Comparison of ENCODE assay signal across 1 cellular context in the genomic region with DNA sequence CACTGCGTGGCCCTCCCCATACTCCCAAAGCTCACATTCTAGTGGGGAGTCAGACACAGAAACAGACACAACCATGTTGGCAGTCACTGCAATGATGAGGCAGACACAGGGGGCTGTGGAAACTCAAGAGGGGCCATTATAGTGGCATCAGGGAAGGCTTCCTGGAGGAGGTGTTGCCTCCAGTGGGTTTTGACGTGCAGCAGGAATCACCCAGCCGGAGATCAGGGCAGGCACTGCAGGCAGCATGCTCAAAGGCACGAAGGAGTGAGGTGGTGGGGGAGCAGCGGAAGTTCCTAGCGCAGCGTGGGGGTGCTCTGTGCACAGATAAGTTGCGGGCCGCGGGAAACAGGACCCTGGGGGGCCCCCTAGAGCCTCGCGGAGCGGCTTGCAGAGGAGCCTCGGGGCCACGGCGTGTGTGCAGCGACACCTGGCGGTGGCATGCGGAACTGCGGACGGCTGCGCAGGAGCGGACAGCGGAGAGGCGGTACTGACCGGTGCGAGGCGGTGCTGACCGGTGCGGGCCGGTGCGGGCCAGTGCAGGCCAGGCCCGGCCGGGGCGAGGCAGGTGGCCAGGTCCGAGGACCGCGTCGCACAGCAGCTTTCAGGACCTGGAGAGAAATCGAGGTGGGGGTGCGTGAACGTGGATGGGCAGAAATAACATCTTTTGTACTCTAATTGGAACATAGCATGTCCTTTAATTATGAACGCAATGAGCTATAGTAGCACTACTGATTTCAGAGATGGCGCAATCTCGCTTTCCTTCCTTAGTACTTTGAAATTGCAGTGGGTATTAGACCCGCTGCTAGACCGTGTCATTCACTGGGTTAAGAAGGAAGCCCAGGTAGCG.
TF ChIP-seq lines count a peak whose summit lies in the region.

No MANE protein-coding gene starts in this region.

TF ChIP-seq in K562, 482 proteins besides CTCF, POLR2A, EP300 and RAD21 (continued from another document and continues in another):
- no peak for TF ChIP-seq NUFIP1 (IDR thresholded peaks at IDR 0.05; ENCODE audit: partially characterized antibody)
- no peak for TF ChIP-seq MAFG (tag; conservative IDR thresholded peaks at IDR 0.05)
- TF ChIP-seq KLF1 (tag; IDR thresholded peaks at IDR 0.05): peak; percentile 73; the same call in 1 of the 2 replicates
- TF ChIP-seq, protein P1, sequence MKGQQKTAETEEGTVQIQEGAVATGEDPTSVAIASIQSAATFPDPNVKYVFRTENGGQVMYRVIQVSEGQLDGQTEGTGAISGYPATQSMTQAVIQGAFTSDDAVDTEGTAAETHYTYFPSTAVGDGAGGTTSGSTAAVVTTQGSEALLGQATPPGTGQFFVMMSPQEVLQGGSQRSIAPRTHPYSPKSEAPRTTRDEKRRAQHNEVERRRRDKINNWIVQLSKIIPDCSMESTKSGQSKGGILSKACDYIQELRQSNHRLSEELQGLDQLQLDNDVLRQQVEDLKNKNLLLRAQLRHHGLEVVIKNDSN (CRISPR knock-in tag; IDR thresholded peaks at IDR 0.05): no peak; the same call in 1 of the 2 replicates
- TF ChIP-seq ZNF507 (tag; conservative IDR thresholded peaks at IDR 0.05): no peak
- TF ChIP-seq, protein P2, sequence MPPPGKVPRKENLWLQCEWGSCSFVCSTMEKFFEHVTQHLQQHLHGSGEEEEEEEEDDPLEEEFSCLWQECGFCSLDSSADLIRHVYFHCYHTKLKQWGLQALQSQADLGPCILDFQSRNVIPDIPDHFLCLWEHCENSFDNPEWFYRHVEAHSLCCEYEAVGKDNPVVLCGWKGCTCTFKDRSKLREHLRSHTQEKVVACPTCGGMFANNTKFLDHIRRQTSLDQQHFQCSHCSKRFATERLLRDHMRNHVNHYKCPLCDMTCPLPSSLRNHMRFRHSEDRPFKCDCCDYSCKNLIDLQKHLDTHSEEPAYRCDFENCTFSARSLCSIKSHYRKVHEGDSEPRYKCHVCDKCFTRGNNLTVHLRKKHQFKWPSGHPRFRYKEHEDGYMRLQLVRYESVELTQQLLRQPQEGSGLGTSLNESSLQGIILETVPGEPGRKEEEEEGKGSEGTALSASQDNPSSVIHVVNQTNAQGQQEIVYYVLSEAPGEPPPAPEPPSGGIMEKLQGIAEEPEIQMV (tag; conservative IDR thresholded peaks at IDR 0.05; ENCODE audit: low read depth): 0 out of 2 replicates have a peak, but pooled peaks have one; percentile 44
- no peak for TF ChIP-seq ZNF717 (CRISPR knock-in tag; IDR thresholded peaks at IDR 0.05)
- TF ChIP-seq, protein P3, sequence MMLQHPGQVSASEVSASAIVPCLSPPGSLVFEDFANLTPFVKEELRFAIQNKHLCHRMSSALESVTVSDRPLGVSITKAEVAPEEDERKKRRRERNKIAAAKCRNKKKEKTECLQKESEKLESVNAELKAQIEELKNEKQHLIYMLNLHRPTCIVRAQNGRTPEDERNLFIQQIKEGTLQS (IDR thresholded peaks at IDR 0.05): no peak; the same call in 1 of the 2 replicates
- TF ChIP-seq, protein P3 (CRISPR knock-in tag; conservative IDR thresholded peaks at IDR 0.05): peak; percentile 59; the same call in 1 of the 2 replicates
- TF ChIP-seq, protein P4, sequence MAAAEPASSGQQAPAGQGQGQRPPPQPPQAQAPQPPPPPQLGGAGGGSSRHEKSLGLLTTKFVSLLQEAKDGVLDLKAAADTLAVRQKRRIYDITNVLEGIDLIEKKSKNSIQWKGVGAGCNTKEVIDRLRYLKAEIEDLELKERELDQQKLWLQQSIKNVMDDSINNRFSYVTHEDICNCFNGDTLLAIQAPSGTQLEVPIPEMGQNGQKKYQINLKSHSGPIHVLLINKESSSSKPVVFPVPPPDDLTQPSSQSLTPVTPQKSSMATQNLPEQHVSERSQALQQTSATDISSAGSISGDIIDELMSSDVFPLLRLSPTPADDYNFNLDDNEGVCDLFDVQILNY (CRISPR knock-in tag; IDR thresholded peaks at IDR 0.05): peak; percentile 95
- TF ChIP-seq, protein P5, sequence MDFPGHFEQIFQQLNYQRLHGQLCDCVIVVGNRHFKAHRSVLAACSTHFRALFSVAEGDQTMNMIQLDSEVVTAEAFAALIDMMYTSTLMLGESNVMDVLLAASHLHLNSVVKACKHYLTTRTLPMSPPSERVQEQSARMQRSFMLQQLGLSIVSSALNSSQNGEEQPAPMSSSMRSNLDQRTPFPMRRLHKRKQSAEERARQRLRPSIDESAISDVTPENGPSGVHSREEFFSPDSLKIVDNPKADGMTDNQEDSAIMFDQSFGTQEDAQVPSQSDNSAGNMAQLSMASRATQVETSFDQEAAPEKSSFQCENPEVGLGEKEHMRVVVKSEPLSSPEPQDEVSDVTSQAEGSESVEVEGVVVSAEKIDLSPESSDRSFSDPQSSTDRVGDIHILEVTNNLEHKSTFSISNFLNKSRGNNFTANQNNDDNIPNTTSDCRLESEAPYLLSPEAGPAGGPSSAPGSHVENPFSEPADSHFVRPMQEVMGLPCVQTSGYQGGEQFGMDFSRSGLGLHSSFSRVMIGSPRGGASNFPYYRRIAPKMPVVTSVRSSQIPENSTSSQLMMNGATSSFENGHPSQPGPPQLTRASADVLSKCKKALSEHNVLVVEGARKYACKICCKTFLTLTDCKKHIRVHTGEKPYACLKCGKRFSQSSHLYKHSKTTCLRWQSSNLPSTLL (IDR thresholded peaks at IDR 0.05): no peak
- TF ChIP-seq, protein P6, sequence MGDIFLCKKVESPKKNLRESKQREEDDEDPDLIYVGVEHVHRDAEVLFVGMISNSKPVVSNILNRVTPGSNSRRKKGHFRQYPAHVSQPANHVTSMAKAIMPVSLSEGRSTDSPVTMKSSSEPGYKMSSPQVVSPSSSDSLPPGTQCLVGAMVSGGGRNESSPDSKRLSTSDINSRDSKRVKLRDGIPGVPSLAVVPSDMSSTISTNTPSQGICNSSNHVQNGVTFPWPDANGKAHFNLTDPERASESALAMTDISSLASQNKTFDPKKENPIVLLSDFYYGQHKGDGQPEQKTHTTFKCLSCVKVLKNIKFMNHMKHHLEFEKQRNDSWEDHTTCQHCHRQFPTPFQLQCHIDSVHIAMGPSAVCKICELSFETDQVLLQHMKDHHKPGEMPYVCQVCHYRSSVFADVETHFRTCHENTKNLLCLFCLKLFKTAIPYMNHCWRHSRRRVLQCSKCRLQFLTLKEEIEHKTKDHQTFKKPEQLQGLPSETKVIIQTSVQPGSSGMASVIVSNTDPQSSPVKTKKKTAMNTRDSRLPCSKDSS (IDR thresholded peaks at IDR 0.05; ENCODE audit: low read depth, partially characterized antibody): no peak
- peak; percentile 98 for TF ChIP-seq TARDBP (IDR thresholded peaks at IDR 0.05)
- peak; percentile 96 for TF ChIP-seq ZBTB7A (IDR thresholded peaks at IDR 0.05; ENCODE audit: borderline replicate concordance, control insufficient read depth, low read depth, low read length)
- 0 out of 2 replicates have a peak, but pooled peaks have one; percentile 52 for TF ChIP-seq ZBTB17 (CRISPR knock-in tag; IDR thresholded peaks at IDR 0.05)
- TF ChIP-seq, protein P7, sequence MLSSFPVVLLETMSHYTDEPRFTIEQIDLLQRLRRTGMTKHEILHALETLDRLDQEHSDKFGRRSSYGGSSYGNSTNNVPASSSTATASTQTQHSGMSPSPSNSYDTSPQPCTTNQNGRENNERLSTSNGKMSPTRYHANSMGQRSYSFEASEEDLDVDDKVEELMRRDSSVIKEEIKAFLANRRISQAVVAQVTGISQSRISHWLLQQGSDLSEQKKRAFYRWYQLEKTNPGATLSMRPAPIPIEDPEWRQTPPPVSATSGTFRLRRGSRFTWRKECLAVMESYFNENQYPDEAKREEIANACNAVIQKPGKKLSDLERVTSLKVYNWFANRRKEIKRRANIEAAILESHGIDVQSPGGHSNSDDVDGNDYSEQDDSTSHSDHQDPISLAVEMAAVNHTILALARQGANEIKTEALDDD (IDR thresholded peaks at IDR 0.05): no peak
- TF ChIP-seq ILK (tag; IDR thresholded peaks at IDR 0.05; ENCODE audit: borderline replicate concordance, low read depth): no peak
- no peak for TF ChIP-seq WHSC1 (IDR thresholded peaks at IDR 0.05; ENCODE audit: low read length)
- TF ChIP-seq TOE1 (IDR thresholded peaks at IDR 0.05; ENCODE audit: borderline replicate concordance): peak; percentile 72; the same call in 1 of the 2 replicates
- TF ChIP-seq TOE1 (CRISPR knock-in tag; IDR thresholded peaks at IDR 0.05; ENCODE audit: borderline replicate concordance, low read depth): peak; percentile 99
- TF ChIP-seq CEBPB (tag; IDR thresholded peaks at IDR 0.05): peak; percentile 97
- peak; percentile 70; the same call in 1 of the 2 replicates for TF ChIP-seq GATA2 (CRISPR knock-in tag; IDR thresholded peaks at IDR 0.05)
- TF ChIP-seq PRPF4 (IDR thresholded peaks at IDR 0.05; ENCODE audit: insufficient read depth, low read depth, low read length, poor library complexity, severe bottlenecking): no peak
- peak; percentile 100 for TF ChIP-seq TRIM24 (IDR thresholded peaks at IDR 0.05)
- TF ChIP-seq, protein P8, sequence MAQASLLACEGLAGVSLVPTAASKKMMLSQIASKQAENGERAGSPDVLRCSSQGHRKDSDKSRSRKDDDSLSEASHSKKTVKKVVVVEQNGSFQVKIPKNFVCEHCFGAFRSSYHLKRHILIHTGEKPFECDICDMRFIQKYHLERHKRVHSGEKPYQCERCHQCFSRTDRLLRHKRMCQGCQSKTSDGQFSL (CRISPR knock-in tag; IDR thresholded peaks at IDR 0.05): peak; percentile 100
- TF ChIP-seq, protein P8 (tag; IDR thresholded peaks at IDR 0.05): peak in 1 of 2 experiments; percentile 98; a peak in 3 of 4 replicates
- TF ChIP-seq, protein P9, sequence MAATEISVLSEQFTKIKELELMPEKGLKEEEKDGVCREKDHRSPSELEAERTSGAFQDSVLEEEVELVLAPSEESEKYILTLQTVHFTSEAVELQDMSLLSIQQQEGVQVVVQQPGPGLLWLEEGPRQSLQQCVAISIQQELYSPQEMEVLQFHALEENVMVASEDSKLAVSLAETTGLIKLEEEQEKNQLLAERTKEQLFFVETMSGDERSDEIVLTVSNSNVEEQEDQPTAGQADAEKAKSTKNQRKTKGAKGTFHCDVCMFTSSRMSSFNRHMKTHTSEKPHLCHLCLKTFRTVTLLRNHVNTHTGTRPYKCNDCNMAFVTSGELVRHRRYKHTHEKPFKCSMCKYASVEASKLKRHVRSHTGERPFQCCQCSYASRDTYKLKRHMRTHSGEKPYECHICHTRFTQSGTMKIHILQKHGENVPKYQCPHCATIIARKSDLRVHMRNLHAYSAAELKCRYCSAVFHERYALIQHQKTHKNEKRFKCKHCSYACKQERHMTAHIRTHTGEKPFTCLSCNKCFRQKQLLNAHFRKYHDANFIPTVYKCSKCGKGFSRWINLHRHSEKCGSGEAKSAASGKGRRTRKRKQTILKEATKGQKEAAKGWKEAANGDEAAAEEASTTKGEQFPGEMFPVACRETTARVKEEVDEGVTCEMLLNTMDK (IDR thresholded peaks at IDR 0.05; ENCODE audit: borderline replicate concordance, insufficient read depth, low read depth, low read length, poor library complexity, severe bottlenecking): peak; percentile 84
- TF ChIP-seq, protein P10, sequence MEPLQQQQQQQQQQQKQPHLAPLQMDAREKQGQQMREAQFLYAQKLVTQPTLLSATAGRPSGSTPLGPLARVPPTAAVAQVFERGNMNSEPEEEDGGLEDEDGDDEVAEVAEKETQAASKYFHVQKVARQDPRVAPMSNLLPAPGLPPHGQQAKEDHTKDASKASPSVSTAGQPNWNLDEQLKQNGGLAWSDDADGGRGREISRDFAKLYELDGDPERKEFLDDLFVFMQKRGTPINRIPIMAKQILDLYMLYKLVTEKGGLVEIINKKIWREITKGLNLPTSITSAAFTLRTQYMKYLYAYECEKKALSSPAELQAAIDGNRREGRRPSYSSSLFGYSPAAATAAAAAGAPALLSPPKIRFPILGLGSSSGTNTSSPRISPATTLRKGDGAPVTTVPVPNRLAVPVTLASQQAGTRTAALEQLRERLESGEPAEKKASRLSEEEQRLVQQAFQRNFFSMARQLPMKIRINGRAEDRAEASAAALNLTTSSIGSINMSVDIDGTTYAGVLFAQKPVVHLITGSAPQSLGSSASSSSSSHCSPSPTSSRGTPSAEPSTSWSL (CRISPR knock-in tag; IDR thresholded peaks at IDR 0.05; ENCODE audit: borderline replicate concordance): no peak
- TF ChIP-seq DMBX1 (CRISPR knock-in tag; IDR thresholded peaks at IDR 0.05; ENCODE audit: borderline replicate concordance): peak; percentile 90
- TF ChIP-seq, protein P11, sequence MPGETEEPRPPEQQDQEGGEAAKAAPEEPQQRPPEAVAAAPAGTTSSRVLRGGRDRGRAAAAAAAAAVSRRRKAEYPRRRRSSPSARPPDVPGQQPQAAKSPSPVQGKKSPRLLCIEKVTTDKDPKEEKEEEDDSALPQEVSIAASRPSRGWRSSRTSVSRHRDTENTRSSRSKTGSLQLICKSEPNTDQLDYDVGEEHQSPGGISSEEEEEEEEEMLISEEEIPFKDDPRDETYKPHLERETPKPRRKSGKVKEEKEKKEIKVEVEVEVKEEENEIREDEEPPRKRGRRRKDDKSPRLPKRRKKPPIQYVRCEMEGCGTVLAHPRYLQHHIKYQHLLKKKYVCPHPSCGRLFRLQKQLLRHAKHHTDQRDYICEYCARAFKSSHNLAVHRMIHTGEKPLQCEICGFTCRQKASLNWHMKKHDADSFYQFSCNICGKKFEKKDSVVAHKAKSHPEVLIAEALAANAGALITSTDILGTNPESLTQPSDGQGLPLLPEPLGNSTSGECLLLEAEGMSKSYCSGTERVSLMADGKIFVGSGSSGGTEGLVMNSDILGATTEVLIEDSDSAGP (CRISPR knock-in tag; IDR thresholded peaks at IDR 0.05): peak; percentile 36; the same call in 1 of the 2 replicates
- no peak for TF ChIP-seq ZNF57 (CRISPR knock-in tag; IDR thresholded peaks at IDR 0.05)
- TF ChIP-seq, protein P12, sequence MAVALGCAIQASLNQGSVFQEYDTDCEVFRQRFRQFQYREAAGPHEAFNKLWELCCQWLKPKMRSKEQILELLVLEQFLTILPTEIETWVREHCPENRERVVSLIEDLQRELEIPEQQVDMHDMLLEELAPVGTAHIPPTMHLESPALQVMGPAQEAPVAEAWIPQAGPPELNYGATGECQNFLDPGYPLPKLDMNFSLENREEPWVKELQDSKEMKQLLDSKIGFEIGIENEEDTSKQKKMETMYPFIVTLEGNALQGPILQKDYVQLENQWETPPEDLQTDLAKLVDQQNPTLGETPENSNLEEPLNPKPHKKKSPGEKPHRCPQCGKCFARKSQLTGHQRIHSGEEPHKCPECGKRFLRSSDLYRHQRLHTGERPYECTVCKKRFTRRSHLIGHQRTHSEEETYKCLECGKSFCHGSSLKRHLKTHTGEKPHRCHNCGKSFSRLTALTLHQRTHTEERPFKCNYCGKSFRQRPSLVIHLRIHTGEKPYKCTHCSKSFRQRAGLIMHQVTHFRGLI (CRISPR knock-in tag; IDR thresholded peaks at IDR 0.05): no peak
- TF ChIP-seq, protein P13, sequence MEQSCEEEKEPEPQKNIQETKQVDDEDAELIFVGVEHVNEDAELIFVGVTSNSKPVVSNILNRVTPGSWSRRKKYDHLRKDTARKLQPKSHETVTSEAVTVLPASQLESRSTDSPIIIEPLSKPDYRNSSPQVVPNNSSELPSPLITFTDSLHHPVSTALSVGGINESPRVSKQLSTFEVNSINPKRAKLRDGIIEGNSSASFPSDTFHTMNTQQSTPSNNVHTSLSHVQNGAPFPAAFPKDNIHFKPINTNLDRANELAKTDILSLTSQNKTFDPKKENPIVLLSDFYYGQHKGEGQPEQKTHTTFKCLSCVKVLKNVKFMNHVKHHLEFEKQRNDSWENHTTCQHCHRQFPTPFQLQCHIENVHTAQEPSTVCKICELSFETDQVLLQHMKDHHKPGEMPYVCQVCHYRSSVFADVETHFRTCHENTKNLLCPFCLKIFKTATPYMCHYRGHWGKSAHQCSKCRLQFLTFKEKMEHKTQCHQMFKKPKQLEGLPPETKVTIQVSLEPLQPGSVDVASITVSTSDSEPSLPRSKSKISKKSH (CRISPR knock-in tag; IDR thresholded peaks at IDR 0.05): no peak
